Comparison of ENCODE assay signal across 21 cellular contexts in the genomic region with DNA sequence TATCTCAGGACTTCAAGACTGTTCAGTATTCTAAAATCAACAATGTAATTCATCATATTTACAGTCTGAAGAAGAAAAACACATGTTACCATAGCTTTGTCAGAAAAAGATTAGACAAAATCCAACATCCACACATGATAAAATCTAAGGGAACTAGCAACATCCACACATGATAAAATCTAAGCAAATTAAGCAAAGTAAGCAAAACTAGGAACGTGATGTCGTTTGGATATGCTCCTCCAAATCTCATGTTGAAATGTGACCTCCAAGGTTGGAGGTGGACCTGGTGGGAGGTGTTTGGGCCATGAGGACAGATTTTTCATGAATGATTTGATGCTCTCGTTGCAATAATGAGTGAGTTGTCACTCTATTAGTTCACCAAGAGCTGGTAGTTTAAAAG.
DNase-seq lines count a peak whose midpoint lies in the region; ATAC-seq, FAIRE-seq and TF ChIP-seq lines count a peak whose summit lies in the region.
"Had no signal": no experiment of that assay in that cellular context is flagged by ENCODE, and none has a peak within 500 bp of the region (broad histone marks: within the 10 kb centered on the region; RNA-seq: fewer than 3 reads in every experiment).

No MANE protein-coding gene starts in this region.

- H4K20me1 ChIP-seq in GM23338 (replicated peaks; ENCODE audit: insufficient read depth) (no peaks in the 10 kb centered on the region), Karpas-422 (ENCODE audit: insufficient read depth, low read depth, low read length) (no peaks in the 10 kb centered on the region), SK-N-SH (ENCODE audit: insufficient read depth) (no peaks in the 10 kb centered on the region)
- H4K20me1 ChIP-seq: BLaER1 had no signal

- CTCF ChIA-PET in CD4-positive, alpha-beta T cell (lab: Charles Lee) = no interaction called here
- CTCF ChIA-PET in SK-N-SH (lab: Yijun Ruan, JAX) = no interaction called here

- H2AFZ ChIP-seq in GM23338 (peak overlapping the region; percentile 32; the same call in 1 of the 2 replicates), Karpas-422 (ENCODE audit: low read length) (0 out of 2 replicates have a peak overlapping the region, but pooled peaks have one; percentile 70), SK-N-SH (ENCODE audit: low read depth) (no peak overlapping the region)
- H2AFZ ChIP-seq: GM23248 had no signal

- TF ChIP-seq CTCF in GM23338 (conservative IDR thresholded peaks at IDR 0.05; ENCODE audit: low read depth in 2 of 2) (no peak), bronchial epithelial cell (IDR thresholded peaks at IDR 0.05; ENCODE audit: insufficient read depth, low read length, severe bottlenecking) (no peak), SK-N-SH (IDR thresholded peaks at IDR 0.05) (no peak)
- no peak for TF ChIP-seq CTCF in CD4-positive, alpha-beta T cell (IDR thresholded peaks at IDR 0.05)

- H3K9me3 ChIP-seq in Karpas-422 (ENCODE audit: low read length) = no peaks in the 10 kb centered on the region
- no peaks in the 10 kb centered on the region for H3K9me3 ChIP-seq in CD4-positive, alpha-beta T cell (ENCODE audit: control insufficient read depth, low read length)
- no peaks in the 10 kb centered on the region for H3K9me3 ChIP-seq in SK-N-SH

- H3K27ac Mint-ChIP-seq in GM23338 = no peak overlapping the region
- no peak overlapping the region for H3K27ac Mint-ChIP-seq in CD4-positive, alpha-beta T cell
- H3K27ac Mint-ChIP-seq: B cell; CD4-positive, CD25-positive, alpha-beta regulatory T cell; CD8-positive, alpha-beta memory T cell; H9 had no signal

- no peak for ATAC-seq in GM23338
- no peak for ATAC-seq in CD4-positive, alpha-beta T cell (ENCODE audit: poor library complexity)
- ATAC-seq: GM12878, HCT116 had no signal

- H3K4me3 ChIP-seq in GM23338 = no peak overlapping the region
- H3K4me3 ChIP-seq in Karpas-422 (ENCODE audit: low read length) = no peak overlapping the region
- no peak overlapping the region for H3K4me3 ChIP-seq in bronchial epithelial cell (ENCODE audit: low read depth, low read length)
- H3K4me3 ChIP-seq in SK-N-SH (ENCODE audit: low read depth in 2 of 2, low read length in 1 of 2) = no peak overlapping the region
- H3K4me3 ChIP-seq: BLaER1, GM12878, GM23248 had no signal

- H3K9me2 ChIP-seq in GM23338 (ENCODE audit: insufficient read depth) (no peaks in the 10 kb centered on the region), Karpas-422 (replicated peaks; ENCODE audit: insufficient read depth, low read length) (no peaks in the 10 kb centered on the region), SK-N-SH (no peaks in the 10 kb centered on the region)

- no peaks in the 10 kb centered on the region for H3K4me1 Mint-ChIP-seq in GM23338
- no peaks in the 10 kb centered on the region for H3K4me1 Mint-ChIP-seq in CD4-positive, alpha-beta T cell (ENCODE audit: low read depth)
- H3K4me1 Mint-ChIP-seq: B cell; CD4-positive, CD25-positive, alpha-beta regulatory T cell; CD8-positive, alpha-beta memory T cell; H9 had no signal

- peaks cover 2% of the 10 kb centered on the region for H3K27me3 Mint-ChIP-seq in GM23338 (ENCODE audit: insufficient read depth, low read depth, poor library complexity)
- no peaks in the 10 kb centered on the region for H3K27me3 Mint-ChIP-seq in CD4-positive, alpha-beta T cell
- H3K27me3 Mint-ChIP-seq: CD4-positive, CD25-positive, alpha-beta regulatory T cell had no signal

- no peaks in the 10 kb centered on the region for H3K27me3 ChIP-seq in GM23338 (ENCODE audit: insufficient read depth)
- no peaks in the 10 kb centered on the region for H3K27me3 ChIP-seq in Karpas-422 (ENCODE audit: low read length)
- no peaks in the 10 kb centered on the region for H3K27me3 ChIP-seq in bronchial epithelial cell (ENCODE audit: control insufficient read depth, insufficient read depth, low read length)
- H3K27me3 ChIP-seq in CD4-positive, alpha-beta T cell (ENCODE audit: control insufficient read depth, insufficient read depth, low read length) = no peaks in the 10 kb centered on the region
- H3K27me3 ChIP-seq in SK-N-SH (ENCODE audit: insufficient read depth) = no peaks in the 10 kb centered on the region
- H3K27me3 ChIP-seq: BLaER1 had no signal

- H3K27ac ChIP-seq in GM23338 (ENCODE audit: low read depth) (no peak overlapping the region), Karpas-422 (ENCODE audit: low read length) (no peak overlapping the region), SK-N-SH (ENCODE audit: low read depth in 2 of 2, low read length in 1 of 2) (no peak overlapping the region)
- H3K27ac ChIP-seq in CD4-positive, alpha-beta T cell (ENCODE audit: low read depth, low read length) = no peak overlapping the region
- H3K27ac ChIP-seq: BLaER1, C4-2B, GM23248 had no signal

- no peak overlapping the region for H3K4me3 Mint-ChIP-seq in GM23338
- H3K4me3 Mint-ChIP-seq in CD4-positive, alpha-beta T cell = no peak overlapping the region
- H3K4me3 Mint-ChIP-seq: B cell; CD4-positive, CD25-positive, alpha-beta regulatory T cell; CD8-positive, alpha-beta memory T cell; H9 had no signal

- intact Hi-C loops in CD4-positive, alpha-beta T cell (cut with DNase I, micrococcal nuclease) = no loop called here

- TF ChIP-seq RAD21 in SK-N-SH (IDR thresholded peaks at IDR 0.05; ENCODE audit: low read length) = no peak

- 6% methylated on average over 3 of the region's 3 CpGs for WGBS in SK-N-SH (ENCODE audit: low lambda C conversion rate)

- TF ChIP-seq EP300 in SK-N-SH (IDR thresholded peaks at IDR 0.05; ENCODE audit: borderline replicate concordance in 1 of 2, low read depth in 1 of 2, low read length in 1 of 2) = no peak

- peak; percentile 7 for FAIRE-seq in bronchial epithelial cell (lab: Jason Lieb, UNC)
- FAIRE-seq: D721Med, GM12878, GM19239 had no signal

- H3K4me2 ChIP-seq in GM23338 (no peak overlapping the region), Karpas-422 (ENCODE audit: low read depth, low read length, poor library complexity, severe bottlenecking) (peak overlapping the region; percentile 36), SK-N-SH (no peak overlapping the region)
- H3K4me2 ChIP-seq: BLaER1 had no signal

- H3K36me3 ChIP-seq in GM23338 (ENCODE audit: insufficient read depth) (no peaks in the 10 kb centered on the region), Karpas-422 (ENCODE audit: insufficient read depth, low read length) (no peaks in the 10 kb centered on the region), bronchial epithelial cell (ENCODE audit: control insufficient read depth, insufficient read depth, low read length) (no peaks in the 10 kb centered on the region), SK-N-SH (replicated peaks in 1 of 2; ENCODE audit: control insufficient read depth in 1 of 2, insufficient read depth in 2 of 2, low read length in 1 of 2) (no peaks in the 10 kb centered on the region)
- H3K36me3 ChIP-seq: BLaER1 had no signal

- H3K4me1 ChIP-seq in GM23338 (ENCODE audit: insufficient read depth) (no peaks in the 10 kb centered on the region), Karpas-422 (ENCODE audit: low read length) (peaks cover 10% of the 10 kb centered on the region), SK-N-SH (ENCODE audit: control insufficient read depth in 1 of 2, insufficient read depth in 2 of 2, low read depth in 1 of 2, low read length in 1 of 2) (no peaks in the 10 kb centered on the region)
- H3K4me1 ChIP-seq: BLaER1 had no signal

- H3K9ac ChIP-seq in Karpas-422 (ENCODE audit: low read length) = no peak overlapping the region
- H3K9ac ChIP-seq in SK-N-SH = no peak overlapping the region
- H3K9ac ChIP-seq: BLaER1, GM23248 had no signal

- H3F3A ChIP-seq in GM23338 (replicated peaks; ENCODE audit: low read depth) = no peaks in the 10 kb centered on the region
- H3F3A ChIP-seq in SK-N-SH (replicated peaks; ENCODE audit: insufficient read depth) = no peaks in the 10 kb centered on the region

- H3K36me3 Mint-ChIP-seq in GM23338 (ENCODE audit: low read depth) = no peaks in the 10 kb centered on the region
- H3K36me3 Mint-ChIP-seq in CD4-positive, alpha-beta T cell (ENCODE audit: low read depth) = no peaks in the 10 kb centered on the region
- H3K36me3 Mint-ChIP-seq: CD4-positive, CD25-positive, alpha-beta regulatory T cell; CD8-positive, alpha-beta memory T cell had no signal

- DNase-seq in GM23338 (ENCODE audit: low spot score) (no peak), Karpas-422 (no peak), bronchial epithelial cell (ENCODE audit: low read depth) (no peak), SK-N-SH (no peak), mucosa of gallbladder (ENCODE audit: low spot score) (no peak)
- no peak for DNase-seq in CD4-positive, alpha-beta T cell
- DNase-seq: CD4-positive, CD25-positive, alpha-beta regulatory T cell; CD8-positive, alpha-beta memory T cell; DMS 273 treated with DMSO at 0.1 percent for 48 hours; DMS79; EL; GDM1; GM23248; H9 had no signal

- H3K79me2 ChIP-seq in GM23338 (replicated peaks; ENCODE audit: insufficient read depth) (no peaks in the 10 kb centered on the region), Karpas-422 (ENCODE audit: low read length) (no peaks in the 10 kb centered on the region), SK-N-SH (ENCODE audit: insufficient read depth) (no peaks in the 10 kb centered on the region)

- peaks cover 10% of the 10 kb centered on the region for H3K9me3 Mint-ChIP-seq in GM23338
- peaks cover 5% of the 10 kb centered on the region for H3K9me3 Mint-ChIP-seq in CD4-positive, alpha-beta T cell

- POLR2A ChIA-PET in CD4-positive, alpha-beta T cell (lab: Charles Lee) = no interaction called here
- POLR2A ChIA-PET in SK-N-SH (lab: Yijun Ruan, JAX) = no interaction called here

TF ChIP-seq in GM23338, 12 proteins besides CTCF, POLR2A, EP300 and RAD21 (continues in another document):
- TF ChIP-seq EZH2phosphoT487 (IDR thresholded peaks at IDR 0.05; ENCODE audit: unreplicated experiment) (no peak), JUNB (IDR thresholded peaks at IDR 0.05; ENCODE audit: unreplicated experiment) (no peak)

TF ChIP-seq in SK-N-SH, 30 proteins besides CTCF, POLR2A, EP300 and RAD21 (continues in another document):
- TF ChIP-seq, protein P1, sequence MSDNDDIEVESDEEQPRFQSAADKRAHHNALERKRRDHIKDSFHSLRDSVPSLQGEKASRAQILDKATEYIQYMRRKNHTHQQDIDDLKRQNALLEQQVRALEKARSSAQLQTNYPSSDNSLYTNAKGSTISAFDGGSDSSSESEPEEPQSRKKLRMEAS (IDR thresholded peaks at IDR 0.05; ENCODE audit: low read depth) = no peak
- TF ChIP-seq CHD2 (IDR thresholded peaks at IDR 0.05; ENCODE audit: low read length, partially characterized antibody) (no peak), TAF1 (IDR thresholded peaks at IDR 0.05; ENCODE audit: borderline replicate concordance, low read depth, low read length) (no peak), RFX5 (IDR thresholded peaks at IDR 0.05; ENCODE audit: low read length) (no peak), FOXJ3 (CRISPR knock-in tag; IDR thresholded peaks at IDR 0.05) (no peak), JUND (IDR thresholded peaks at IDR 0.05) (no peak), MEF2A (IDR thresholded peaks at IDR 0.05; ENCODE audit: borderline replicate concordance, low read depth) (no peak)
